In genomic region chr14:104976198-104977007, GRCh38 we compare ENCODE assay signal across 1 cellular context.
TF ChIP-seq lines count a peak whose summit lies in the region.

No MANE protein-coding gene starts in this region.

TF ChIP-seq in HepG2, 621 proteins besides CTCF, POLR2A, EP300 and RAD21 (continued from another document and continues in another):
- TF ChIP-seq, protein P1, sequence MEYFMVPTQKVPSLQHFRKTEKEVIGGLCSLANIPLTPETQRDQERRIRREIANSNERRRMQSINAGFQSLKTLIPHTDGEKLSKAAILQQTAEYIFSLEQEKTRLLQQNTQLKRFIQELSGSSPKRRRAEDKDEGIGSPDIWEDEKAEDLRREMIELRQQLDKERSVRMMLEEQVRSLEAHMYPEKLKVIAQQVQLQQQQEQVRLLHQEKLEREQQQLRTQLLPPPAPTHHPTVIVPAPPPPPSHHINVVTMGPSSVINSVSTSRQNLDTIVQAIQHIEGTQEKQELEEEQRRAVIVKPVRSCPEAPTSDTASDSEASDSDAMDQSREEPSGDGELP (IDR thresholded peaks at IDR 0.05; ENCODE audit: borderline replicate concordance, low read depth) = no peak
- TF ChIP-seq ZSCAN29 (CRISPR knock-in tag; conservative IDR thresholded peaks at IDR 0.05) = peak; percentile 46; the same call in 1 of the 2 replicates
- TF ChIP-seq DDIT3 (CRISPR knock-in tag; IDR thresholded peaks at IDR 0.05) = no peak
- no peak for TF ChIP-seq ZNF616 (CRISPR knock-in tag; IDR thresholded peaks at IDR 0.05; ENCODE audit: low read depth)
- no peak for TF ChIP-seq TBX3 (IDR thresholded peaks at IDR 0.05; ENCODE audit: borderline replicate concordance)
- TF ChIP-seq KAT8 (CRISPR knock-in tag; IDR thresholded peaks at IDR 0.05) = 0 out of 2 replicates have a peak, but pooled peaks have one; percentile 41
- TF ChIP-seq GATAD2A (CRISPR knock-in tag; IDR thresholded peaks at IDR 0.05) = 0 out of 2 replicates have a peak, but pooled peaks have one; percentile 16
- TF ChIP-seq, protein P2, sequence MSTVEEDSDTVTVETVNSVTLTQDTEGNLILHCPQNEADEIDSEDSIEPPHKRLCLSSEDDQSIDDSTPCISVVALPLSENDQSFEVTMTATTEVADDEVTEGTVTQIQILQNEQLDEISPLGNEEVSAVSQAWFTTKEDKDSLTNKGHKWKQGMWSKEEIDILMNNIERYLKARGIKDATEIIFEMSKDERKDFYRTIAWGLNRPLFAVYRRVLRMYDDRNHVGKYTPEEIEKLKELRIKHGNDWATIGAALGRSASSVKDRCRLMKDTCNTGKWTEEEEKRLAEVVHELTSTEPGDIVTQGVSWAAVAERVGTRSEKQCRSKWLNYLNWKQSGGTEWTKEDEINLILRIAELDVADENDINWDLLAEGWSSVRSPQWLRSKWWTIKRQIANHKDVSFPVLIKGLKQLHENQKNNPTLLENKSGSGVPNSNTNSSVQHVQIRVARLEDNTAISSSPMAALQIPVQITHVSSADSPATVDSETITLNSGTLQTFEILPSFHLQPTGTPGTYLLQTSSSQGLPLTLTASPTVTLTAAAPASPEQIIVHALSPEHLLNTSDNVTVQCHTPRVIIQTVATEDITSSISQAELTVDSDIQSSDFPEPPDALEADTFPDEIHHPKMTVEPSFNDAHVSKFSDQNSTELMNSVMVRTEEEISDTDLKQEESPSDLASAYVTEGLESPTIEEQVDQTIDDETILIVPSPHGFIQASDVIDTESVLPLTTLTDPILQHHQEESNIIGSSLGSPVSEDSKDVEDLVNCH (CRISPR knock-in tag; IDR thresholded peaks at IDR 0.05) = no peak
- peak; percentile 48; the same call in 1 of the 2 replicates for TF ChIP-seq ZNF552 (CRISPR knock-in tag; IDR thresholded peaks at IDR 0.05; ENCODE audit: borderline replicate concordance)
- TF ChIP-seq, protein P3, sequence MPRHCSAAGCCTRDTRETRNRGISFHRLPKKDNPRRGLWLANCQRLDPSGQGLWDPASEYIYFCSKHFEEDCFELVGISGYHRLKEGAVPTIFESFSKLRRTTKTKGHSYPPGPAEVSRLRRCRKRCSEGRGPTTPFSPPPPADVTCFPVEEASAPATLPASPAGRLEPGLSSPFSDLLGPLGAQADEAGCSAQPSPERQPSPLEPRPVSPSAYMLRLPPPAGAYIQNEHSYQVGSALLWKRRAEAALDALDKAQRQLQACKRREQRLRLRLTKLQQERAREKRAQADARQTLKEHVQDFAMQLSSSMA (CRISPR knock-in tag; IDR thresholded peaks at IDR 0.05) = no peak; the same call in 1 of the 2 replicates
- TF ChIP-seq ZNF557 (CRISPR knock-in tag; IDR thresholded peaks at IDR 0.05) = no peak
- no peak for TF ChIP-seq TBP (CRISPR knock-in tag; IDR thresholded peaks at IDR 0.05)
- TF ChIP-seq ZNF639 (CRISPR knock-in tag; conservative IDR thresholded peaks at IDR 0.05) = no peak
- TF ChIP-seq ATF1 (CRISPR knock-in tag; IDR thresholded peaks at IDR 0.05) = no peak
- no peak for TF ChIP-seq ZNF224 (CRISPR knock-in tag; IDR thresholded peaks at IDR 0.05)
- TF ChIP-seq GTF2F1 (IDR thresholded peaks at IDR 0.05; ENCODE audit: low read length) = no peak
- TF ChIP-seq ZNF775 (CRISPR knock-in tag; IDR thresholded peaks at IDR 0.05; ENCODE audit: borderline replicate concordance) = no peak
- TF ChIP-seq TRAFD1 (CRISPR knock-in tag; IDR thresholded peaks at IDR 0.05; ENCODE audit: borderline replicate concordance) = no peak
- TF ChIP-seq, protein P4, sequence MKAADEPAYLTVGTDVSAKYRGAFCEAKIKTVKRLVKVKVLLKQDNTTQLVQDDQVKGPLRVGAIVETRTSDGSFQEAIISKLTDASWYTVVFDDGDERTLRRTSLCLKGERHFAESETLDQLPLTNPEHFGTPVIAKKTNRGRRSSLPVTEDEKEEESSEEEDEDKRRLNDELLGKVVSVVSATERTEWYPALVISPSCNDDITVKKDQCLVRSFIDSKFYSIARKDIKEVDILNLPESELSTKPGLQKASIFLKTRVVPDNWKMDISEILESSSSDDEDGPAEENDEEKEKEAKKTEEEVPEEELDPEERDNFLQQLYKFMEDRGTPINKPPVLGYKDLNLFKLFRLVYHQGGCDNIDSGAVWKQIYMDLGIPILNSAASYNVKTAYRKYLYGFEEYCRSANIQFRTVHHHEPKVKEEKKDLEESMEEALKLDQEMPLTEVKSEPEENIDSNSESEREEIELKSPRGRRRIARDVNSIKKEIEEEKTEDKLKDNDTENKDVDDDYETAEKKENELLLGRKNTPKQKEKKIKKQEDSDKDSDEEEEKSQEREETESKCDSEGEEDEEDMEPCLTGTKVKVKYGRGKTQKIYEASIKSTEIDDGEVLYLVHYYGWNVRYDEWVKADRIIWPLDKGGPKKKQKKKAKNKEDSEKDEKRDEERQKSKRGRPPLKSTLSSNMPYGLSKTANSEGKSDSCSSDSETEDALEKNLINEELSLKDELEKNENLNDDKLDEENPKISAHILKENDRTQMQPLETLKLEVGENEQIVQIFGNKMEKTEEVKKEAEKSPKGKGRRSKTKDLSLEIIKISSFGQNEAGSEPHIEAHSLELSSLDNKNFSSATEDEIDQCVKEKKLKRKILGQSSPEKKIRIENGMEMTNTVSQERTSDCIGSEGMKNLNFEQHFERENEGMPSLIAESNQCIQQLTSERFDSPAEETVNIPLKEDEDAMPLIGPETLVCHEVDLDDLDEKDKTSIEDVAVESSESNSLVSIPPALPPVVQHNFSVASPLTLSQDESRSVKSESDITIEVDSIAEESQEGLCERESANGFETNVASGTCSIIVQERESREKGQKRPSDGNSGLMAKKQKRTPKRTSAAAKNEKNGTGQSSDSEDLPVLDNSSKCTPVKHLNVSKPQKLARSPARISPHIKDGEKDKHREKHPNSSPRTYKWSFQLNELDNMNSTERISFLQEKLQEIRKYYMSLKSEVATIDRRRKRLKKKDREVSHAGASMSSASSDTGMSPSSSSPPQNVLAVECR (CRISPR knock-in tag; IDR thresholded peaks at IDR 0.05; ENCODE audit: borderline replicate concordance) = no peak; the same call in 1 of the 2 replicates
- peak; percentile 41; the same call in 1 of the 2 replicates for TF ChIP-seq SALL1 (CRISPR knock-in tag; IDR thresholded peaks at IDR 0.05)
- no peak for TF ChIP-seq ATF7 (IDR thresholded peaks at IDR 0.05)
- TF ChIP-seq ATF7 (CRISPR knock-in tag; IDR thresholded peaks at IDR 0.05) = no peak
- TF ChIP-seq KLF13 (CRISPR knock-in tag; IDR thresholded peaks at IDR 0.05) = no peak
- TF ChIP-seq CHD4 (IDR thresholded peaks at IDR 0.05; ENCODE audit: borderline replicate concordance, low read length) = no peak
- TF ChIP-seq RXRA (CRISPR knock-in tag; IDR thresholded peaks at IDR 0.05) = no peak
- TF ChIP-seq RBM39 (IDR thresholded peaks at IDR 0.05; ENCODE audit: low read depth, low read length, poor library complexity, severe bottlenecking) = no peak
- TF ChIP-seq SAFB2 (CRISPR knock-in tag; IDR thresholded peaks at IDR 0.05; ENCODE audit: borderline replicate concordance, low read depth) = no peak
- no peak for TF ChIP-seq KMT2A (CRISPR knock-in tag; IDR thresholded peaks at IDR 0.05)
- no peak for TF ChIP-seq NONO (IDR thresholded peaks at IDR 0.05)
- TF ChIP-seq NONO (CRISPR knock-in tag; conservative IDR thresholded peaks at IDR 0.05) = peak; percentile 78
- no peak for TF ChIP-seq ETV6 (CRISPR knock-in tag; conservative IDR thresholded peaks at IDR 0.05)
- TF ChIP-seq ZNF572 (CRISPR knock-in tag; IDR thresholded peaks at IDR 0.05) = no peak
- TF ChIP-seq, protein P5, sequence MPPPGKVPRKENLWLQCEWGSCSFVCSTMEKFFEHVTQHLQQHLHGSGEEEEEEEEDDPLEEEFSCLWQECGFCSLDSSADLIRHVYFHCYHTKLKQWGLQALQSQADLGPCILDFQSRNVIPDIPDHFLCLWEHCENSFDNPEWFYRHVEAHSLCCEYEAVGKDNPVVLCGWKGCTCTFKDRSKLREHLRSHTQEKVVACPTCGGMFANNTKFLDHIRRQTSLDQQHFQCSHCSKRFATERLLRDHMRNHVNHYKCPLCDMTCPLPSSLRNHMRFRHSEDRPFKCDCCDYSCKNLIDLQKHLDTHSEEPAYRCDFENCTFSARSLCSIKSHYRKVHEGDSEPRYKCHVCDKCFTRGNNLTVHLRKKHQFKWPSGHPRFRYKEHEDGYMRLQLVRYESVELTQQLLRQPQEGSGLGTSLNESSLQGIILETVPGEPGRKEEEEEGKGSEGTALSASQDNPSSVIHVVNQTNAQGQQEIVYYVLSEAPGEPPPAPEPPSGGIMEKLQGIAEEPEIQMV (CRISPR knock-in tag; IDR thresholded peaks at IDR 0.05; ENCODE audit: low read depth) = 0 out of 2 replicates have a peak, but pooled peaks have one; percentile 47
- peak; percentile 44; the same call in 1 of the 2 replicates for TF ChIP-seq SAP130 (CRISPR knock-in tag; IDR thresholded peaks at IDR 0.05; ENCODE audit: low read depth)
- TF ChIP-seq SMARCC2 (IDR thresholded peaks at IDR 0.05) = no peak
- TF ChIP-seq, protein P6, sequence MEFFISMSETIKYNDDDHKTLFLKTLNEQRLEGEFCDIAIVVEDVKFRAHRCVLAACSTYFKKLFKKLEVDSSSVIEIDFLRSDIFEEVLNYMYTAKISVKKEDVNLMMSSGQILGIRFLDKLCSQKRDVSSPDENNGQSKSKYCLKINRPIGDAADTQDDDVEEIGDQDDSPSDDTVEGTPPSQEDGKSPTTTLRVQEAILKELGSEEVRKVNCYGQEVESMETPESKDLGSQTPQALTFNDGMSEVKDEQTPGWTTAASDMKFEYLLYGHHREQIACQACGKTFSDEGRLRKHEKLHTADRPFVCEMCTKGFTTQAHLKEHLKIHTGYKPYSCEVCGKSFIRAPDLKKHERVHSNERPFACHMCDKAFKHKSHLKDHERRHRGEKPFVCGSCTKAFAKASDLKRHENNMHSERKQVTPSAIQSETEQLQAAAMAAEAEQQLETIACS (CRISPR knock-in tag; IDR thresholded peaks at IDR 0.05) = no peak
- peak; percentile 16; the same call in 1 of the 2 replicates for TF ChIP-seq NCOA2 (CRISPR knock-in tag; IDR thresholded peaks at IDR 0.05)
- no peak for TF ChIP-seq KAT7 (CRISPR knock-in tag; IDR thresholded peaks at IDR 0.05; ENCODE audit: borderline replicate concordance)
- TF ChIP-seq MZF1 (CRISPR knock-in tag; IDR thresholded peaks at IDR 0.05; ENCODE audit: borderline replicate concordance) = no peak
- TF ChIP-seq, protein P7, sequence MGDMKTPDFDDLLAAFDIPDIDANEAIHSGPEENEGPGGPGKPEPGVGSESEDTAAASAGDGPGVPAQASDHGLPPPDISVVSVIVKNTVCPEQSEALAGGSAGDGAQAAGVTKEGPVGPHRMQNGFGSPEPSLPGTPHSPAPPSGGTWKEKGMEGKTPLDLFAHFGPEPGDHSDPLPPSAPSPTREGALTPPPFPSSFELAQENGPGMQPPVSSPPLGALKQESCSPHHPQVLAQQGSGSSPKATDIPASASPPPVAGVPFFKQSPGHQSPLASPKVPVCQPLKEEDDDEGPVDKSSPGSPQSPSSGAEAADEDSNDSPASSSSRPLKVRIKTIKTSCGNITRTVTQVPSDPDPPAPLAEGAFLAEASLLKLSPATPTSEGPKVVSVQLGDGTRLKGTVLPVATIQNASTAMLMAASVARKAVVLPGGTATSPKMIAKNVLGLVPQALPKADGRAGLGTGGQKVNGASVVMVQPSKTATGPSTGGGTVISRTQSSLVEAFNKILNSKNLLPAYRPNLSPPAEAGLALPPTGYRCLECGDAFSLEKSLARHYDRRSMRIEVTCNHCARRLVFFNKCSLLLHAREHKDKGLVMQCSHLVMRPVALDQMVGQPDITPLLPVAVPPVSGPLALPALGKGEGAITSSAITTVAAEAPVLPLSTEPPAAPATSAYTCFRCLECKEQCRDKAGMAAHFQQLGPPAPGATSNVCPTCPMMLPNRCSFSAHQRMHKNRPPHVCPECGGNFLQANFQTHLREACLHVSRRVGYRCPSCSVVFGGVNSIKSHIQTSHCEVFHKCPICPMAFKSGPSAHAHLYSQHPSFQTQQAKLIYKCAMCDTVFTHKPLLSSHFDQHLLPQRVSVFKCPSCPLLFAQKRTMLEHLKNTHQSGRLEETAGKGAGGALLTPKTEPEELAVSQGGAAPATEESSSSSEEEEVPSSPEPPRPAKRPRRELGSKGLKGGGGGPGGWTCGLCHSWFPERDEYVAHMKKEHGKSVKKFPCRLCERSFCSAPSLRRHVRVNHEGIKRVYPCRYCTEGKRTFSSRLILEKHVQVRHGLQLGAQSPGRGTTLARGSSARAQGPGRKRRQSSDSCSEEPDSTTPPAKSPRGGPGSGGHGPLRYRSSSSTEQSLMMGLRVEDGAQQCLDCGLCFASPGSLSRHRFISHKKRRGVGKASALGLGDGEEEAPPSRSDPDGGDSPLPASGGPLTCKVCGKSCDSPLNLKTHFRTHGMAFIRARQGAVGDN (CRISPR knock-in tag; IDR thresholded peaks at IDR 0.05) = peak; percentile 58
- no peak for TF ChIP-seq SNRNP70 (IDR thresholded peaks at IDR 0.05; ENCODE audit: low read depth, low read length)
- no peak for TF ChIP-seq ZFP1 (CRISPR knock-in tag; IDR thresholded peaks at IDR 0.05)
- no peak for TF ChIP-seq ATRX (CRISPR knock-in tag; IDR thresholded peaks at IDR 0.05; ENCODE audit: borderline replicate concordance)
- no peak for TF ChIP-seq HBP1 (CRISPR knock-in tag; IDR thresholded peaks at IDR 0.05; ENCODE audit: low read depth)
